ENCODE assay signal across 16 cellular contexts in the genomic region with DNA sequence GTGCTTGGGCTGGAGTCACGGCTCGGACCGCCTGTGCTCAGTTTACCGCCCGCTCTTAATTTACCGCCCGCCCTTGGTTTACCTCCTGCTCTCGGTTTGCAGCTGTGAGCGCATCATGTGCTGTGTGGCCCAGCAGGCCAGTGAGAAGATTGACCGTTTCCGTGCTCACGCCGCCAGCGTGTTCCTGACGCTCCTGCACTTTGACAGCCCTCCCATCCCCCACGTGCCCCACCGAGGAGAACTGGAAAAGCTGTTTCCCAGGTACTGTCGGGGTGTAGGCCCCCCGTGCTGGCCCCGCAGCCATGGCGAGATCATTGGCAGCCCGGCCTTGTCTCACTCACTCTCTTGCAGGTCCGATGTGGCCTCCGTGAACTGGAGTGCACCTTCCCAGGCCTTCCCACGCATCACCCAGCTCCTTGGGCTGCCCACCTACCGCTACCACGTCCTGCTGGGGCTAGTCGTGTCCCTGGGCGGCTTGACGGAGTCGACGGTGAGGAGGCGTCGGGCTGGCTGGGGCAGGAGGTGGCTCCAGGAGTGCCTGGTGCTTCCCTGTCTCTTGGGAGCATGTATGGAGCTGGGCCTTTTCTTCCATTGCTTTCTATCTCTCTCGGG.
"Had no signal": no experiment of that assay in that cellular context is flagged by ENCODE, and none has a peak within 500 bp of the region (broad histone marks: within the 10 kb centered on the region; RNA-seq: fewer than 3 reads in every experiment).

No MANE protein-coding gene starts in this region.

- H3K27ac ChIP-seq: gastrocnemius medialis, hepatocyte, neural progenitor cell, suprapubic skin had no signal

- H3K27ac Mint-ChIP-seq: activated B cell treated with CpG ODN at 0.5 μM for 24 hours; activated CD4-positive, alpha-beta T cell treated with anti-CD3 and anti-CD28 coated beads, Interleukin-2, amount 10 ng/mL, durations not matched to agents 24 days and 14 days; T-helper 17 cell; type B pancreatic cell had no signal

- H3K9me3 ChIP-seq: gastrocnemius medialis, suprapubic skin had no signal

- DNase-seq: activated B cell treated with CpG ODN at 0.5 μM for 24 hours; activated CD4-positive, alpha-beta T cell treated with anti-CD3 and anti-CD28 coated beads, Interleukin-2, amount 10 ng/mL, durations not matched to agents 24 days and 14 days; activated T-cell treated with anti-CD3 and anti-CD28 coated beads for 4 hours; caudate nucleus; effector memory CD4-positive, alpha-beta T cell; gastrocnemius medialis; kidney glomerular epithelial cell; SHP77 treated with DMSO at 0.1 percent for 48 hours; stimulated activated CD4-positive, alpha-beta T cell treated with anti-CD3 and anti-CD28 coated beads, Interleukin-2, amount 100 ng/mL, for 48 hours; stimulated activated naive CD8-positive, alpha-beta T cell treated with anti-CD3 and anti-CD28 coated beads, Interleukin-15, Interleukin-2, amounts not matched to agents 100 U/mL and 50 U/mL, for 24 hours; T-helper 17 cell had no signal

- H3K4me1 Mint-ChIP-seq: activated B cell treated with CpG ODN at 0.5 μM for 24 hours; activated CD4-positive, alpha-beta T cell treated with anti-CD3 and anti-CD28 coated beads, Interleukin-2, amount 10 ng/mL, durations not matched to agents 24 days and 14 days; neural progenitor cell; T-helper 17 cell had no signal

- H3K4me3 Mint-ChIP-seq: activated B cell treated with CpG ODN at 0.5 μM for 24 hours; activated CD4-positive, alpha-beta T cell treated with anti-CD3 and anti-CD28 coated beads, Interleukin-2, amount 10 ng/mL, durations not matched to agents 24 days and 14 days; neural progenitor cell; T-helper 17 cell; type B pancreatic cell had no signal

- H3K4me1 ChIP-seq: neural progenitor cell had no signal

- ATAC-seq: gastrocnemius medialis; stimulated activated naive CD8-positive, alpha-beta T cell treated with anti-CD3 and anti-CD28 coated beads, Interleukin-15, Interleukin-2, amounts not matched to agents 100 U/mL and 50 U/mL, for 24 hours; T-helper 17 cell had no signal

- H3K4me3 ChIP-seq: gastrocnemius medialis, hepatocyte, neural progenitor cell, suprapubic skin had no signal

- H3K36me3 ChIP-seq: neural progenitor cell had no signal

- H3K27me3 Mint-ChIP-seq: activated B cell treated with CpG ODN at 0.5 μM for 24 hours; activated CD4-positive, alpha-beta T cell treated with anti-CD3 and anti-CD28 coated beads, Interleukin-2, amount 10 ng/mL, durations not matched to agents 24 days and 14 days; T-helper 17 cell; type B pancreatic cell had no signal

- H3K9me3 Mint-ChIP-seq: activated B cell treated with CpG ODN at 0.5 μM for 24 hours; activated CD4-positive, alpha-beta T cell treated with anti-CD3 and anti-CD28 coated beads, Interleukin-2, amount 10 ng/mL, durations not matched to agents 24 days and 14 days; activated T-helper 2 cell treated with anti-CD3 and anti-CD28 coated beads, Interferon-gamma antibody, Interleukin-2, Interleukin-4, amounts not matched to agents 10 μg/mL and 5 μg/mL and 100 μg/mL, durations not matched to agents 14 hours and 24 hours and 36 hours; neural progenitor cell; type B pancreatic cell had no signal

- H3K27me3 ChIP-seq: gastrocnemius medialis, hepatocyte, neural progenitor cell, suprapubic skin had no signal
